In the genomic region with DNA sequence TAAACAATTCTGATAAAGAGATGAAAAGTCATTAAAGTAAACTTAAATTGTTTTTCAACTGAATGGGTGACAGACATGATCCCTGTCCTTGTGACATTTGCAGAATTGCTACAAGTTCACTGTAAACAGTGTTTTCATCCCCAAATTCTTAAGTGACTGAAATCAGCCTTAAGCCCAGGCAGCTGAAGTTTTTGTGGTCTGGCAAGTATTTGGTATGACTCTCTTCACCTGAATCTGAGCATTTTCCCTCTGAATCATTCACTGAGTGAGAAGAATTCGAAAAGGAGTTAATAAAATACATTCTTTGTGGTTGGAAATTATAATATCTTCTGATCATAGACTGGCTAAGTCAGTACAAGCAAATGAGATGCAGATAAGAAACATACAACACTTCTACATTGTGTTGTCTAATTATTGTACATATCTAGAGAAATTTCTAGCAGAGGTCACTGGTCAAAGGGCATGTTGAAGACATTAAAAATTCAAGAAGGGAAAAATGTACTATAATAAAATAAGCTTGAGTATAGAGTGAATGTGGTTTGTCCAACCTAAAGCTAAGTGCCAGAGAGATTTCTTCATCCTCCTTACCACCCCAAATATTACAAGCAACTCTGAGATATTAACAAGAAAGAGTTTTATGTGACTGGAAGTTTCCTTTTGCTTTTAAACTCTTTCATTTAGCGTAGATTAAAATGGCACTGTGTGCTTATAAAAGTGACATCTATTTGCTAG, we compare ENCODE assay signal across 14 cellular contexts.
A peak's percentile ranks its signal among the peaks of the same experiment; 100 is the strongest.
DNase-seq lines count a peak whose midpoint lies in the region; ATAC-seq, FAIRE-seq and TF ChIP-seq lines count a peak whose summit lies in the region.
"Had no signal": no experiment of that assay in that cellular context is flagged by ENCODE, and none has a peak within 500 bp of the region (broad histone marks: within the 10 kb centered on the region; RNA-seq: fewer than 3 reads in every experiment).

No MANE protein-coding gene starts in this region.

- peak overlapping the region; percentile 63 for H3K9ac ChIP-seq in astrocyte (ENCODE audit: low read length)

- H3K4me1 ChIP-seq in A549 (peaks cover 33% of the 10 kb centered on the region), astrocyte (ENCODE audit: insufficient read depth, low read length) (peaks cover 38% of the 10 kb centered on the region)

- H3K4me3 Mint-ChIP-seq in astrocyte (ENCODE audit: unreplicated experiment), result no peak overlapping the region
- H3K4me3 Mint-ChIP-seq in mesothelial cell of epicardium, result no peak overlapping the region
- H3K4me3 Mint-ChIP-seq: IgD-negative memory B cell, neural crest cell had no signal

- whole genome bisulfite sequencing in A549 (ENCODE audit: missing lambda C conversion rate), result 47% methylated on average over 2 of the region's 2 CpGs

- peak; percentile 11 to 55 for DNase-seq in A549 (ENCODE audit: low read depth in 1 of 2, low spot score in 1 of 2)
- DNase-seq in HPDE6-E6E7 (ENCODE audit: extremely low spot score), result peak; percentile 55
- peak; percentile 98 for DNase-seq in astrocyte (ENCODE audit: low read depth)
- DNase-seq in iris pigment epithelial cell (ENCODE audit: low read depth), result peak; percentile 97
- DNase-seq in SW480 (ENCODE audit: low spot score), result no peak
- no peak for DNase-seq in mesothelial cell of epicardium (ENCODE audit: low spot score in 2 of 2, unreplicated experiment in 2 of 2)
- DNase-seq: activated CD8-positive, alpha-beta memory T cell treated with anti-CD3 and anti-CD28 coated beads for 24 hours; NCI-H2029 treated with DMSO at 0.1 percent for 48 hours; stimulated activated naive CD8-positive, alpha-beta T cell treated with anti-CD3 and anti-CD28 coated beads, Interleukin-15, Interleukin-2, amounts not matched to agents 100 U/mL and 50 U/mL, for 24 hours had no signal

- no peaks in the 10 kb centered on the region for H3K27me3 ChIP-seq in astrocyte (ENCODE audit: insufficient read depth, low read length)

- no peak overlapping the region for H3K4me3 ChIP-seq in A549
- H3K4me3 ChIP-seq in astrocyte (ENCODE audit: insufficient read depth, low read depth, low read length), result no peak overlapping the region

- peak overlapping the region; percentile 64 to 79 for H3K27ac ChIP-seq in A549
- H3K27ac ChIP-seq in astrocyte (ENCODE audit: low read depth, low read length), result peak overlapping the region; percentile 86

- TF ChIP-seq RAD21 in A549 (conservative IDR thresholded peaks at IDR 0.05 in 1 of 2, IDR thresholded peaks at IDR 0.05 in 1 of 2), result 0 out of 5 replicates have a peak, but pooled peaks of 1 of the 2 experiments have one; percentile 2

- H3K27me3 Mint-ChIP-seq in astrocyte (ENCODE audit: low read depth, unreplicated experiment), result no peaks in the 10 kb centered on the region
- H3K27me3 Mint-ChIP-seq in mesothelial cell of epicardium (ENCODE audit: low read depth), result no peaks in the 10 kb centered on the region
- H3K27me3 Mint-ChIP-seq: IgD-negative memory B cell had no signal

- H3K79me2 ChIP-seq in astrocyte (ENCODE audit: insufficient read depth, low read length), result no peaks in the 10 kb centered on the region

- no peaks in the 10 kb centered on the region for H3K36me3 ChIP-seq in astrocyte (ENCODE audit: insufficient read depth, low read length)

- H3K4me2 ChIP-seq in A549 (peak overlapping the region; percentile 57), astrocyte (ENCODE audit: low read length) (peak overlapping the region; percentile 54)

- peak; percentile 54 to 80; a peak in 3 of 6 replicates for ATAC-seq in A549
- no peak for ATAC-seq in HG03097 (IDR thresholded peaks at IDR 0.05; ENCODE audit: low FRiP score, unreplicated experiment)
- ATAC-seq in HG02571 (IDR thresholded peaks at IDR 0.05; ENCODE audit: unreplicated experiment), result no peak
- ATAC-seq: stimulated activated naive CD8-positive, alpha-beta T cell treated with anti-CD3 and anti-CD28 coated beads, Interleukin-15, Interleukin-2, amounts not matched to agents 100 U/mL and 50 U/mL, for 24 hours had no signal

- POLR2A ChIA-PET in A549 (lab: Yijun Ruan, JAX), result no interaction called here

- H3K36me3 Mint-ChIP-seq in astrocyte (ENCODE audit: low read depth, unreplicated experiment), result no peaks in the 10 kb centered on the region
- no peaks in the 10 kb centered on the region for H3K36me3 Mint-ChIP-seq in mesothelial cell of epicardium
- H3K36me3 Mint-ChIP-seq: IgD-negative memory B cell had no signal

- TF ChIP-seq POLR2A in A549 (IDR thresholded peaks at IDR 0.05; ENCODE audit: low read length), result no peak

- CTCF ChIA-PET in A549 (lab: Yijun Ruan, JAX), result interaction anchor here (0.7 kb wide), 1 partner anchor 176 kb away, joined by 3 read pairs; no protein-coding TSS in a partner anchor

- H3K9me3 ChIP-seq in A549, result no peaks in the 10 kb centered on the region
- H3K9me3 ChIP-seq in astrocyte (ENCODE audit: insufficient read depth, low read depth, low read length), result no peaks in the 10 kb centered on the region

- no peak overlapping the region for H2AFZ ChIP-seq in astrocyte (ENCODE audit: low read depth, low read length)

- peak; percentile 29 to 60; a peak in 1 of 5 replicates for TF ChIP-seq EP300 in A549 (IDR thresholded peaks at IDR 0.05)

- H3K27ac Mint-ChIP-seq in astrocyte (ENCODE audit: unreplicated experiment) (peak overlapping the region; percentile 95), mesothelial cell of epicardium (no peak overlapping the region)
- H3K27ac Mint-ChIP-seq: IgD-negative memory B cell had no signal

- FAIRE-seq in A549 (lab: Jason Lieb, UNC) (peak; percentile 91), astrocyte (lab: Jason Lieb, UNC) (peak; percentile 100)
- FAIRE-seq: islet of Langerhans had no signal

- no peak for TF ChIP-seq CTCF in A549 (IDR thresholded peaks at IDR 0.05)
- TF ChIP-seq CTCF in astrocyte (IDR thresholded peaks at IDR 0.05; ENCODE audit: insufficient read depth, low read depth, low read length), result no peak
- TF ChIP-seq CTCF in mesothelial cell of epicardium (IDR thresholded peaks at IDR 0.05; ENCODE audit: unreplicated experiment), result no peak

- H3K4me1 Mint-ChIP-seq in astrocyte (ENCODE audit: low read depth, unreplicated experiment) (peaks cover 46% of the 10 kb centered on the region), mesothelial cell of epicardium (peaks cover 4% of the 10 kb centered on the region)
- H3K4me1 Mint-ChIP-seq: IgD-negative memory B cell, neural crest cell had no signal

- no peaks in the 10 kb centered on the region for H4K20me1 ChIP-seq in astrocyte (ENCODE audit: insufficient read depth, low read length)

- no peaks in the 10 kb centered on the region for H3K9me3 Mint-ChIP-seq in astrocyte (ENCODE audit: unreplicated experiment)
- no peaks in the 10 kb centered on the region for H3K9me3 Mint-ChIP-seq in mesothelial cell of epicardium
- H3K9me3 Mint-ChIP-seq: neural crest cell had no signal

TF ChIP-seq in A549, 52 proteins besides CTCF, POLR2A, EP300 and RAD21:
- TF ChIP-seq TP53 (CRISPR knock-in tag; IDR thresholded peaks at IDR 0.05) (no peak), CEBPB (IDR thresholded peaks at IDR 0.05) (peak in 1 of 2 experiments; percentile 72; a peak in 2 of 4 replicates), BHLHE40 (IDR thresholded peaks at IDR 0.05; ENCODE audit: low read depth, low read length) (no peak), FOSL2 (IDR thresholded peaks at IDR 0.05) (0 out of 2 replicates have a peak, but pooled peaks have one; percentile 15), FOSL2 (CRISPR knock-in tag; IDR thresholded peaks at IDR 0.05) (peak; percentile 58; the same call in 1 of the 2 replicates), PBX3 (IDR thresholded peaks at IDR 0.05) (peak; percentile 21; the same call in 1 of the 2 replicates), GATA3 (IDR thresholded peaks at IDR 0.05; ENCODE audit: borderline replicate concordance) (peak; percentile 92; the same call in 1 of the 2 replicates), JUN (IDR thresholded peaks at IDR 0.05) (peak in 1 of 2 experiments; percentile 36; a peak in 1 of 5 replicates), JUNB (IDR thresholded peaks at IDR 0.05) (peak; percentile 64)

Comparison
In these comparisons a context has a peak if more than half of its experiments do, and no peak if none do; other contexts are left out.
1. ATAC-seq: peak in A549 (2 of 2); none in HG03097 (single experiment) and HG02571 (single experiment).
2. DNase-seq: peak in A549 (2 of 2), HPDE6-E6E7 (single experiment), astrocyte (single experiment) and iris pigment epithelial cell (single experiment); none in SW480 (single experiment) and mesothelial cell of epicardium (0 of 2).